Comparison of ENCODE assay signal across 8 cellular contexts in genomic region chr11:134275534-134276395, GRCh38. TPM values are rescaled to one million over a fixed set of nuclear protein-coding genes. Genes with fewer than 3 reads are reported as not detected.
DNase-seq lines count a peak whose midpoint lies in the region; ATAC-seq, FAIRE-seq and TF ChIP-seq lines count a peak whose summit lies in the region.
"Had no signal": no experiment of that assay in that cellular context is flagged by ENCODE, and none has a peak within 500 bp of the region (broad histone marks: within the 10 kb centered on the region; RNA-seq: fewer than 3 reads in every experiment).

Gene GLB1L3 (plus strand): TSS chr11:134276379. CDS start chr11:134276741, 362 bp downstream.

- no peak for DNase-seq in astrocyte (ENCODE audit: low read depth)
- peak; percentile 71 for DNase-seq in stimulated activated CD4-positive, alpha-beta T cell treated with anti-CD3 and anti-CD28 coated beads, Interleukin-12 subunit alpha, Interleukin-12 subunit beta, amount 100 ng/mL, for 4 hours

- H3K27ac ChIP-seq in astrocyte (ENCODE audit: low read depth, low read length): no peak within 1 kb of the TSS
- peak within 1 kb of the TSS; percentile 40 for H3K27ac ChIP-seq in iPS-20b (ENCODE audit: low read length)

- H3K4me2 ChIP-seq in astrocyte (ENCODE audit: low read length): peak within 1 kb of the TSS; percentile 81

- H3K27ac Mint-ChIP-seq in T-helper 1 cell treated with Interleukin-12 subunit alpha and Interleukin-12 subunit beta and Interleukin-4 antibody, amounts not matched to agents 30 μg/mL and 1 μg/mL, for 36 hours: peak within 1 kb of the TSS; percentile 96
- peak within 1 kb of the TSS; percentile 75 for H3K27ac Mint-ChIP-seq in astrocyte (ENCODE audit: unreplicated experiment)

- H3K9me3 Mint-ChIP-seq in T-helper 1 cell treated with Interleukin-12 subunit alpha and Interleukin-12 subunit beta and Interleukin-4 antibody, amounts not matched to agents 30 μg/mL and 1 μg/mL, for 36 hours: peaks cover 4% of the 10 kb centered on the region
- H3K9me3 Mint-ChIP-seq in astrocyte (ENCODE audit: unreplicated experiment): peaks cover 3% of the 10 kb centered on the region

- H3K4me1 ChIP-seq in astrocyte (ENCODE audit: insufficient read depth, low read length): peaks cover 10% of the 10 kb centered on the region
- peaks cover 21% of the 10 kb centered on the region; the same call in 1 of the 2 replicates for H3K4me1 ChIP-seq in iPS-20b (ENCODE audit: insufficient read depth, low read length)

- ATAC-seq in GM18498 (IDR thresholded peaks at IDR 0.05; ENCODE audit: unreplicated experiment) (peak; percentile 82), HG03039 (IDR thresholded peaks at IDR 0.05; ENCODE audit: unreplicated experiment) (peak; percentile 62), GM21825 (IDR thresholded peaks at IDR 0.05; ENCODE audit: unreplicated experiment) (no peak)

- no peak for TF ChIP-seq CTCF in astrocyte (IDR thresholded peaks at IDR 0.05; ENCODE audit: insufficient read depth, low read depth, low read length)

- peak within 1 kb of the TSS; percentile 78 for H2AFZ ChIP-seq in astrocyte (ENCODE audit: low read depth, low read length)

- H3K4me3 ChIP-seq in astrocyte (ENCODE audit: insufficient read depth, low read depth, low read length) (peak within 1 kb of the TSS; percentile 37), iPS-20b (ENCODE audit: low read length) (peak within 1 kb of the TSS; percentile 74)

- H3K9ac ChIP-seq in astrocyte (ENCODE audit: low read length) (no peak within 1 kb of the TSS), iPS-20b (ENCODE audit: low read depth, low read length) (peak within 1 kb of the TSS; percentile 83; the same call in 1 of the 2 replicates)

- peaks cover 7% of the 10 kb centered on the region for H3K9me3 ChIP-seq in astrocyte (ENCODE audit: insufficient read depth, low read depth, low read length)
- no peaks in the 10 kb centered on the region for H3K9me3 ChIP-seq in iPS-20b (ENCODE audit: insufficient read depth, low read depth, low read length)

- peaks cover 17% of the 10 kb centered on the region for H3K36me3 Mint-ChIP-seq in T-helper 1 cell treated with Interleukin-12 subunit alpha and Interleukin-12 subunit beta and Interleukin-4 antibody, amounts not matched to agents 30 μg/mL and 1 μg/mL, for 36 hours (ENCODE audit: low read depth)
- H3K36me3 Mint-ChIP-seq in astrocyte (ENCODE audit: low read depth, unreplicated experiment): no peaks in the 10 kb centered on the region

- no peaks in the 10 kb centered on the region for H4K20me1 ChIP-seq in astrocyte (ENCODE audit: insufficient read depth, low read length)

- H3K4me1 Mint-ChIP-seq in T-helper 1 cell treated with Interleukin-12 subunit alpha and Interleukin-12 subunit beta and Interleukin-4 antibody, amounts not matched to agents 30 μg/mL and 1 μg/mL, for 36 hours (ENCODE audit: low read depth): peaks cover 53% of the 10 kb centered on the region
- peaks cover 4% of the 10 kb centered on the region for H3K4me1 Mint-ChIP-seq in astrocyte (ENCODE audit: low read depth, unreplicated experiment)

- FAIRE-seq in astrocyte (lab: Jason Lieb, UNC): no peak

- H3K36me3 ChIP-seq in astrocyte (ENCODE audit: insufficient read depth, low read length): no peaks in the 10 kb centered on the region
- peaks cover 5% of the 10 kb centered on the region; the same call in 1 of the 2 replicates for H3K36me3 ChIP-seq in iPS-20b (ENCODE audit: insufficient read depth, low read depth, low read length)

- H3K79me2 ChIP-seq in astrocyte (ENCODE audit: insufficient read depth, low read length): no peaks in the 10 kb centered on the region

- no peaks in the 10 kb centered on the region for H3K27me3 Mint-ChIP-seq in T-helper 1 cell treated with Interleukin-12 subunit alpha and Interleukin-12 subunit beta and Interleukin-4 antibody, amounts not matched to agents 30 μg/mL and 1 μg/mL, for 36 hours (ENCODE audit: low read depth)
- peaks cover 64% of the 10 kb centered on the region for H3K27me3 Mint-ChIP-seq in astrocyte (ENCODE audit: low read depth, unreplicated experiment)

- peak within 1 kb of the TSS; percentile 93 for H3K4me3 Mint-ChIP-seq in T-helper 1 cell treated with Interleukin-12 subunit alpha and Interleukin-12 subunit beta and Interleukin-4 antibody, amounts not matched to agents 30 μg/mL and 1 μg/mL, for 36 hours
- H3K4me3 Mint-ChIP-seq in astrocyte (ENCODE audit: unreplicated experiment): peak within 1 kb of the TSS; percentile 86

- H3K27me3 ChIP-seq in astrocyte (ENCODE audit: insufficient read depth, low read length) (peaks cover 74% of the 10 kb centered on the region), iPS-20b (ENCODE audit: insufficient read depth, low read length) (peaks cover 55% of the 10 kb centered on the region)

RNA-seq across cellular contexts. Expression of gene GLB1L3, which starts in this region (rescaled TPM):
- total RNA-seq in astrocyte: 0.20 and 0.22 TPM in 2 replicates
- total RNA-seq: lung microvascular endothelial cell had no signal
